In the genomic region with DNA sequence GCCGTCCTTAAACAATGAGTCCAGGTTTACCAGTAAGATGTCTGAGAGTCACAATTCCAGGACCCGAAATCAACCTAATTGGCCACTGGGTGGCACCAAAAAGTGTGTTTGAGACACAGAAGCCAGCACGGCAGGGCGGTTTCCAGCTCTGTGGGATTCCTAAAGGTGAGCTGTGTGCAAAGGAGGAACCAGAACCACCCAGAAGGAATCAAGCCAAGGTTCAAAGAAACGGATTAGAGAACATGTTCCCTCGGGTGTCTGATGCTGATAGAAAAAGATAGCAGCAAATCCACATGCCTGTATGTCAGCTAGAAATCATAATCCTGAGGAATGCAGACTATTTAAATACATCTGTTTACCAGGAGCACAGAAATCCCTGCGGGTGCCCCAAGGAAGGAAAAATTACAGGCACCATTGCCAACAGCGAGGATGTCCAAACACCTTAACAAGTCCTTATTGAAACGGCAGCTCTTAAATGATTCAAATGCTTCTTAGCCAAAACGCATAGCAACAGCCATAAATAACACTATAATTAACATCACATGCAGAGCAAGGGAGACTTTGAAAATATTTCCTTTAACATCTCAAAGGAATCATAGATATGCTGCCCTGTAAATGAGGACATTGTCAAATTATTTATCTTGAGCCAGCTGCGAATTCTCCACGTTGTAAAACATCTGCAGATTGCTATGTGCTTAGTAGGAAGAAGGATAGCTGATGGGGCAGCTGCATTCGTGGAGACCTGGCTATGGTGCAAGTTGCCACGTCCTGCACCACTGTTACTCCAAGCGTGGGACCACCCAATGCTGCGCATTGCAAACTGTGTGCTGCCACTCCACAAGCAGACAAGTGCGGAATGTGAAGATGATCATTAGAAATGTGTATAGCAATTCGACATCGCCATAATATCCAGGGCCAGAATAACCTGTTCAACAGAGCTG, we compare ENCODE assay signal across 8 cellular contexts.
DNase-seq lines count a peak whose midpoint lies in the region; ATAC-seq, FAIRE-seq and TF ChIP-seq lines count a peak whose summit lies in the region.

No MANE protein-coding gene starts in this region.

- H4K8ac ChIP-seq in trophoblast cell (ENCODE audit: low read depth, low read length) = no peak overlapping the region

- no peak overlapping the region for H2AK5ac ChIP-seq in trophoblast cell (ENCODE audit: low read length)

- WGBS in trophoblast cell (ENCODE audit: extremely low coverage, insufficient coverage, insufficient read length) = no CpG with 5 or more reads among the region's 19 CpGs

- CTCF ChIA-PET in Caco-2 (lab: Charles Lee) = interaction anchor here (0.6 to 3.4 kb wide), 16 partner anchors 40 to 564 kb away, joined by 3 to 42 read pairs (median 4); no protein-coding TSS in a partner anchor

- H2AFZ ChIP-seq in Karpas-422 (ENCODE audit: low read length) (no peak overlapping the region), trophoblast cell (ENCODE audit: insufficient read depth, low read length, poor library complexity) (no peak overlapping the region)

- H2BK12ac ChIP-seq in trophoblast cell (ENCODE audit: low read length) = no peak overlapping the region

- H3K27ac ChIP-seq in Karpas-422 (ENCODE audit: low read length) (no peak overlapping the region), trophoblast cell (ENCODE audit: low read depth, low read length) (no peak overlapping the region)

- peaks cover 25% of the 10 kb centered on the region for H3K4me1 Mint-ChIP-seq in Caco-2 (ENCODE audit: low read depth, unreplicated experiment)

- H3K27ac Mint-ChIP-seq in Caco-2 (ENCODE audit: unreplicated experiment) = no peak overlapping the region

- no peaks in the 10 kb centered on the region for H3K9me2 ChIP-seq in Karpas-422 (replicated peaks; ENCODE audit: insufficient read depth, low read length)

- DNase-seq in Caco-2 (peak; percentile 87), Karpas-422 (peak; percentile 80), RCC 7860 (ENCODE audit: low spot score) (peak; percentile 35), glomerular visceral epithelial cell (ENCODE audit: extremely low spot score) (peak; percentile 69), trophoblast cell (peak; percentile 99)
- DNase-seq in activated effector memory CD4-positive, alpha-beta T cell treated with anti-CD3 and anti-CD28 coated beads, Interleukin-2, amount 50 U/mL, for 16 hours = peak; percentile 77

- no peak overlapping the region for H2BK120ac ChIP-seq in trophoblast cell (ENCODE audit: insufficient read depth, low read length, poor library complexity)

- H2BK5ac ChIP-seq in trophoblast cell (ENCODE audit: low read depth, low read length, poor library complexity) = no peak overlapping the region

- POLR2A ChIA-PET in Caco-2 (lab: Charles Lee) = no interaction called here

- H3K4me1 ChIP-seq in Caco-2 (peaks cover 20% of the 10 kb centered on the region), Karpas-422 (ENCODE audit: low read length) (no peaks in the 10 kb centered on the region), trophoblast cell (ENCODE audit: control insufficient read depth in 1 of 2, insufficient read depth in 2 of 2, low read length in 2 of 2) (peaks cover 5% of the 10 kb centered on the region in 2 experiments)

- ATAC-seq in GM21390 (IDR thresholded peaks at IDR 0.05; ENCODE audit: unreplicated experiment) = peak; percentile 83
- no peak for ATAC-seq in GM19035 (IDR thresholded peaks at IDR 0.05; ENCODE audit: unreplicated experiment)

- H3K79me1 ChIP-seq in trophoblast cell (ENCODE audit: low read length) = no peaks in the 10 kb centered on the region

- H3K4ac ChIP-seq in trophoblast cell (ENCODE audit: low read depth, low read length) = no peak overlapping the region

- no peak overlapping the region for H3K4me2 ChIP-seq in Karpas-422 (ENCODE audit: low read depth, low read length, poor library complexity, severe bottlenecking)
- no peak overlapping the region for H3K4me2 ChIP-seq in trophoblast cell (ENCODE audit: low read length)

- peak; percentile 57 for FAIRE-seq in RCC 7860 (lab: Jason Lieb, UNC)

- peak; percentile 66 to 85 for TF ChIP-seq CTCF in Caco-2 (IDR thresholded peaks at IDR 0.05; ENCODE audit: insufficient read depth in 1 of 2, low read depth in 1 of 2, low read length in 1 of 2, severe bottlenecking in 1 of 2, unreplicated experiment in 1 of 2)

- H3K18ac ChIP-seq in trophoblast cell (ENCODE audit: low read length) = no peak overlapping the region

- H3K9ac ChIP-seq in Karpas-422 (ENCODE audit: low read length) = no peak overlapping the region
- no peak overlapping the region for H3K9ac ChIP-seq in trophoblast cell (ENCODE audit: low read length)

- no peaks in the 10 kb centered on the region for H3K36me3 ChIP-seq in Caco-2 (ENCODE audit: control insufficient read depth, insufficient read depth, low read length)
- H3K36me3 ChIP-seq in Karpas-422 (ENCODE audit: insufficient read depth, low read length) = no peaks in the 10 kb centered on the region
- no peaks in the 10 kb centered on the region for H3K36me3 ChIP-seq in trophoblast cell (ENCODE audit: control insufficient read depth in 1 of 2, insufficient read depth in 2 of 2, low read length in 2 of 2)

- no peak overlapping the region for H3K23ac ChIP-seq in trophoblast cell (ENCODE audit: low read length)

- H3K4me3 ChIP-seq in Caco-2 (ENCODE audit: low read depth, low read length) (no peak overlapping the region), Karpas-422 (ENCODE audit: low read length) (no peak overlapping the region), trophoblast cell (ENCODE audit: low read depth, low read length) (no peak overlapping the region)

- H3K79me2 ChIP-seq in Karpas-422 (ENCODE audit: low read length) (no peaks in the 10 kb centered on the region), trophoblast cell (ENCODE audit: control insufficient read depth, insufficient read depth, low read length, poor library complexity) (no peaks in the 10 kb centered on the region)

- intact Hi-C loops in Caco-2 (cut with micrococcal nuclease; ENCODE audit: unreplicated experiment) = loop anchor here (1.0 to 10.0 kb wide), 10 partner anchors 35 to 565 kb away; no protein-coding TSS in a partner anchor

- no peaks in the 10 kb centered on the region for H3K9me3 Mint-ChIP-seq in Caco-2 (ENCODE audit: unreplicated experiment)

- no peaks in the 10 kb centered on the region for H4K20me1 ChIP-seq in Karpas-422 (ENCODE audit: insufficient read depth, low read depth, low read length)

- H4K91ac ChIP-seq in trophoblast cell (ENCODE audit: low read depth, low read length) = no peak overlapping the region

- peak overlapping the region; percentile 25 for H3K4me3 Mint-ChIP-seq in Caco-2 (ENCODE audit: unreplicated experiment)

- H3K27me3 ChIP-seq in Caco-2 (replicated peaks; ENCODE audit: control insufficient read depth, insufficient read depth, low read length) (no peaks in the 10 kb centered on the region), Karpas-422 (ENCODE audit: low read length) (no peaks in the 10 kb centered on the region), trophoblast cell (ENCODE audit: insufficient read depth, low read length) (no peaks in the 10 kb centered on the region)

- H3K14ac ChIP-seq in trophoblast cell (ENCODE audit: low read length) = no peak overlapping the region

- H3K9me3 ChIP-seq in Caco-2 = no peaks in the 10 kb centered on the region
- no peaks in the 10 kb centered on the region for H3K9me3 ChIP-seq in Karpas-422 (ENCODE audit: low read length)
- no peaks in the 10 kb centered on the region for H3K9me3 ChIP-seq in trophoblast cell (ENCODE audit: insufficient read depth, low read depth, low read length)

- H3K36me3 Mint-ChIP-seq in Caco-2 (ENCODE audit: insufficient read depth, unreplicated experiment) = no peaks in the 10 kb centered on the region

- H3K27me3 Mint-ChIP-seq in Caco-2 (ENCODE audit: insufficient read depth, unreplicated experiment) = no peaks in the 10 kb centered on the region

- no TSS peak for BruUV-seq in Caco-2 (replicated peaks; lab: Mats Ljungman, UMichigan)

- no peak overlapping the region for H4K12ac ChIP-seq in trophoblast cell (ENCODE audit: low read depth, low read length)

Comparison
In these comparisons a context has a peak if more than half of its experiments do, and no peak if none do; other contexts are left out.
1. DNase-seq: peak in every context shown above with its lines; median percentile 99 in trophoblast cell; 87 in Caco-2; 80 in Karpas-422; 77 in activated effector memory CD4-positive, alpha-beta T cell treated with anti-CD3 and anti-CD28 coated beads, Interleukin-2, amount 50 U/mL, for 16 hours; 69 in glomerular visceral epithelial cell; 35 in RCC 7860.